ENCODE assay signal across 22 cellular contexts in the genomic region with DNA sequence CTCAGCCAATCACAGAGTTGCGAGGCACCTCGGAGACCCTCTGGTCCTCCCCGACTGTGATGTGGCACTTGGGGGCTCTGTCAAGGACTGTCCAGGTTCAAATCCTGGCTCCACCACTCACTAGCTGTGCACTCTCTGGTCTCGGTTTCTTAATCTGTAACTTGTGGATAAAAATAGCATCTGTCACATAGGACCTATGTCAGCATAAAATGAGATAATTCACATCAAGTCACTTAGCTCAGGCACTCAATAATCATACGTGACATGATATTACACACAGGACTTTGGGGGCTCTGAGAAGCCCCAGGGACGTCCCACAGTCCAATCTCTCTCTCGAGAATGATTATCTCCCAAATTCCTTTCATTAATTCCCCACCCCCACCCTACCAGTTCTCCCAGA.
DNase-seq lines count a peak whose midpoint lies in the region; ATAC-seq, FAIRE-seq and TF ChIP-seq lines count a peak whose summit lies in the region.
"Had no signal": no experiment of that assay in that cellular context is flagged by ENCODE, and none has a peak within 500 bp of the region (broad histone marks: within the 10 kb centered on the region; RNA-seq: fewer than 3 reads in every experiment).

No MANE protein-coding gene starts in this region.

- DNase-seq in heart right ventricle, result no peak
- no peak for DNase-seq in left ventricle myocardium superior
- no peak for DNase-seq in tibial artery
- no peak for DNase-seq in DMS53 (lab: John Stamatoyannopoulos, UW)
- DNase-seq in GM12891 (ENCODE audit: insufficient read length, low spot score), result no peak
- DNase-seq: 8988T; AML-193; Calu3; CD8-positive, alpha-beta T cell; DMS153; Kasumi-1; NCI-H1417; NCI-H187; NCI-H446; SHP77 treated with DMSO at 0.1 percent for 48 hours had no signal

- H3K9me3 ChIP-seq in heart right ventricle (no peaks in the 10 kb centered on the region), gastroesophageal sphincter (no peaks in the 10 kb centered on the region), tibial artery (no peaks in the 10 kb centered on the region)

- H3K9ac ChIP-seq in rectal smooth muscle tissue (ENCODE audit: low read length), result no peak overlapping the region

- intact Hi-C loops in heart right ventricle (cut with DNase I), result loop anchor here in 6 of 10 donors (5.0 to 10.0 kb wide), 6 partner anchors 58 to 138 kb away; no protein-coding TSS in a partner anchor
- intact Hi-C loops in left ventricle myocardium superior (cut with micrococcal nuclease), result no loop called here
- intact Hi-C loops in tibial artery (cut with DNase I; ENCODE audit: low total_unique reads), result loop anchor here (5.0 to 10.0 kb wide), 2 partner anchors 40 to 142 kb away; no protein-coding TSS in a partner anchor

- H3K27ac ChIP-seq in heart right ventricle (peak overlapping the region in 6 of 10 donors; percentile 18 to 46 (median 28)), gastroesophageal sphincter (peak overlapping the region in 3 of 4 donors; percentile 52 to 80 (median 59)), rectal smooth muscle tissue (ENCODE audit: low read depth, low read length) (peak overlapping the region; percentile 51), tibial artery (peak overlapping the region; percentile 71 to 75)
- H3K27ac ChIP-seq: SK-N-MC had no signal

- WGBS in heart right ventricle, 2 donors, result 55 to 58% methylated on average over 7 of the region's 7 CpGs
- 59 to 69% methylated on average over 3 to 7 of the region's 7 CpGs for WGBS in gastroesophageal sphincter (ENCODE audit: low coverage in 1 of 2), 2 donors

- TF ChIP-seq CTCF in heart right ventricle (IDR thresholded peaks at IDR 0.05), result no peak
- no peak for TF ChIP-seq CTCF in gastroesophageal sphincter (IDR thresholded peaks at IDR 0.05)
- no peak for TF ChIP-seq CTCF in tibial artery (IDR thresholded peaks at IDR 0.05)

- no peak overlapping the region for H3K4me3 ChIP-seq in heart right ventricle
- H3K4me3 ChIP-seq in gastroesophageal sphincter, result no peak overlapping the region
- no peak overlapping the region for H3K4me3 ChIP-seq in rectal smooth muscle tissue (ENCODE audit: low read length)
- no peak overlapping the region for H3K4me3 ChIP-seq in tibial artery
- H3K4me3 ChIP-seq: SK-N-MC had no signal

- no peaks in the 10 kb centered on the region for H3K36me3 ChIP-seq in heart right ventricle
- no peaks in the 10 kb centered on the region for H3K36me3 ChIP-seq in gastroesophageal sphincter
- no peaks in the 10 kb centered on the region for H3K36me3 ChIP-seq in rectal smooth muscle tissue (ENCODE audit: control insufficient read depth, insufficient read depth, low read length)
- no peaks in the 10 kb centered on the region for H3K36me3 ChIP-seq in tibial artery

- H3K27me3 ChIP-seq in heart right ventricle (no peaks in the 10 kb centered on the region), gastroesophageal sphincter (no peaks in the 10 kb centered on the region), rectal smooth muscle tissue (ENCODE audit: control insufficient read depth, insufficient read depth, low read length) (no peaks in the 10 kb centered on the region), tibial artery (no peaks in the 10 kb centered on the region)

- no peak for TF ChIP-seq EP300 in gastroesophageal sphincter (IDR thresholded peaks at IDR 0.05)

- FAIRE-seq in GM12891 (lab: Jason Lieb, UNC), result no peak
- FAIRE-seq: G401.6, H1 had no signal

- no peak for ATAC-seq in heart right ventricle
- ATAC-seq in left ventricle myocardium superior, result no peak
- ATAC-seq in gastroesophageal sphincter, result no peak
- no peak for ATAC-seq in GM18520 (IDR thresholded peaks at IDR 0.05; ENCODE audit: unreplicated experiment)
- ATAC-seq: CD8-positive, alpha-beta T cell; HCT116 had no signal

- H3K4me1 ChIP-seq in heart right ventricle, result peaks cover 8 to 58% (median 49%) of the 10 kb centered on the region in 9 donors
- peaks cover 20 to 67% (median 29%) of the 10 kb centered on the region in 3 donors for H3K4me1 ChIP-seq in gastroesophageal sphincter
- peaks cover 46% of the 10 kb centered on the region for H3K4me1 ChIP-seq in rectal smooth muscle tissue (ENCODE audit: control insufficient read depth, insufficient read depth, low read length)
- H3K4me1 ChIP-seq in tibial artery, result peaks cover 8 to 64% (median 59%) of the 10 kb centered on the region in 4 donors

- no peak for TF ChIP-seq POLR2A in gastroesophageal sphincter (IDR thresholded peaks at IDR 0.05)
- TF ChIP-seq POLR2A in GM12891 (IDR thresholded peaks at IDR 0.05; ENCODE audit: low read depth, low read length), result no peak

TF ChIP-seq in GM12891, 5 proteins besides CTCF, POLR2A, EP300 and RAD21:
- TF ChIP-seq POU2F2 (IDR thresholded peaks at IDR 0.05; ENCODE audit: low read depth, low read length) (no peak), SPI1 (IDR thresholded peaks at IDR 0.05; ENCODE audit: low read depth, low read length) (no peak), PAX5 (IDR thresholded peaks at IDR 0.05; ENCODE audit: insufficient read depth, low read length, severe bottlenecking) (no peak), TAF1 (IDR thresholded peaks at IDR 0.05; ENCODE audit: low read depth, low read length) (no peak), POLR2AphosphoS5 (IDR thresholded peaks at IDR 0.05; ENCODE audit: low read depth, low read length) (no peak)
